ENCODE assay signal across 28 cellular contexts in the genomic region with DNA sequence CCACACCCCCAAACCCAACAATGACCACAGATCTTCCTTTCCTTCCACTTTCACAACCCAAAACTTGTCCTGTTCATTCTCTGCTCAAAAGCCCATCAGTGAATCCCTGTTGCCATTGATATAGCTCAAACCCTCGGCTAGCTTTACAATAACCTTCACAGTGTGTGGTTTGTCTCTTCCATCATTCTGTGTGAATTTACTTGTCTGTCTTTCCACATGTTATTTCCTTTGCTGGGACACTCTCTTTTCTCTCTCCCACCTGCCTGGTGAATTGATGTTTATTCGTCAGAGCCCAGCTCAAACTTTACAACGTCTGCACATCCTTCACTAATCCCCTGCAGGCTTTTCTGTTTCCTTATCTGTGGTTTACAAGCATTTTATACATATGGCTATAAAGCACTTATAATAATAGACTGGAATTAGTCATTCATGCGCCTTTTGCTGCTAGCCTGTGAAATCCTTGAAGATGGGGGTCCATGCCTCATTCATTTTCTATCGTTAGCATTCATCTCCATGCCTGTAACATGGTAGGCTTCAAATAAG.
A peak's percentile ranks its signal among the peaks of the same experiment; 100 is the strongest.
DNase-seq lines count a peak whose midpoint lies in the region; ATAC-seq and TF ChIP-seq lines count a peak whose summit lies in the region.
"Had no signal": no experiment of that assay in that cellular context is flagged by ENCODE, and none has a peak within 500 bp of the region (broad histone marks: within the 10 kb centered on the region; RNA-seq: fewer than 3 reads in every experiment).

No MANE protein-coding gene starts in this region.

- TF ChIP-seq CTCF in HFF-Myc (IDR thresholded peaks at IDR 0.05; ENCODE audit: low read depth, low read length, missing control alignments) (no peak), epithelial cell of esophagus (IDR thresholded peaks at IDR 0.05; ENCODE audit: insufficient read depth, low read depth, low read length, missing control alignments) (no peak)

- DNase-seq in A172 (ENCODE audit: low spot score) (peak; percentile 67), HFF-Myc (ENCODE audit: extremely low read depth, low read depth) (peak; percentile 67), RPMI7951 (ENCODE audit: low read depth) (peak; percentile 91), epithelial cell of esophagus (ENCODE audit: low read depth) (peak; percentile 52), GDM1 (lab: John Stamatoyannopoulos, UW) (no peak), NCI-H2171 treated with DMSO at 0.1 percent for 48 hours (lab: John Stamatoyannopoulos, UW) (no peak)
- no peak for DNase-seq in activated naive CD4-positive, alpha-beta T cell treated with anti-CD3 and anti-CD28 coated beads, Interleukin-2, amount 50 U/mL, for 16 hours
- DNase-seq: 8988T; activated CD4-positive, alpha-beta T cell treated with anti-CD3 and anti-CD28 coated beads for 4 hours; aorta; Calu3; CD4-positive, CD25-positive, alpha-beta regulatory T cell; dermis blood vessel endothelial cell; DND-41; NCI-H1105; NCI-H1930; Peyer's patch; right cardiac atrium; SHP77 treated with DMSO at 0.1 percent for 48 hours; spleen; stimulated activated CD4-positive, alpha-beta T cell treated with anti-CD3 and anti-CD28 coated beads, Interleukin-2, amount 100 ng/mL, for 24 hours; stimulated activated CD8-positive, alpha-beta memory T cell treated with anti-CD3 and anti-CD28 coated beads, Interleukin-4, amount 100 ng/mL, for 48 hours; stimulated activated naive CD8-positive, alpha-beta T cell treated with anti-CD3 and anti-CD28 coated beads, Interleukin-15, amount 100 ng/mL, for 72 hours had no signal

- no peak overlapping the region for H3K4me3 ChIP-seq in HFF-Myc (replicated peaks; ENCODE audit: low read depth, low read length)
- no peak overlapping the region for H3K4me3 ChIP-seq in epithelial cell of esophagus (ENCODE audit: low read length)
- H3K4me3 ChIP-seq: GM23338, K562, Peyer's patch, spleen, thoracic aorta had no signal

- ATAC-seq in HG03159 (IDR thresholded peaks at IDR 0.05; ENCODE audit: unreplicated experiment), result no peak
- ATAC-seq: GM23338; K562; left lobe of liver; right cardiac atrium; stimulated activated naive CD8-positive, alpha-beta T cell treated with anti-CD3 and anti-CD28 coated beads, Interleukin-15, amount 100 ng/mL, for 72 hours had no signal

Comparison
In these comparisons a context has a peak if more than half of its experiments do, and no peak if none do; other contexts are left out.
1. DNase-seq: peak in A172 (single experiment), HFF-Myc (single experiment), RPMI7951 (single experiment) and epithelial cell of esophagus (single experiment); none in activated naive CD4-positive, alpha-beta T cell treated with anti-CD3 and anti-CD28 coated beads, Interleukin-2, amount 50 U/mL, for 16 hours (single experiment), GDM1 (single experiment) and NCI-H2171 treated with DMSO at 0.1 percent for 48 hours (single experiment).